ENCODE assay signal across 15 cellular contexts in the genomic region with DNA sequence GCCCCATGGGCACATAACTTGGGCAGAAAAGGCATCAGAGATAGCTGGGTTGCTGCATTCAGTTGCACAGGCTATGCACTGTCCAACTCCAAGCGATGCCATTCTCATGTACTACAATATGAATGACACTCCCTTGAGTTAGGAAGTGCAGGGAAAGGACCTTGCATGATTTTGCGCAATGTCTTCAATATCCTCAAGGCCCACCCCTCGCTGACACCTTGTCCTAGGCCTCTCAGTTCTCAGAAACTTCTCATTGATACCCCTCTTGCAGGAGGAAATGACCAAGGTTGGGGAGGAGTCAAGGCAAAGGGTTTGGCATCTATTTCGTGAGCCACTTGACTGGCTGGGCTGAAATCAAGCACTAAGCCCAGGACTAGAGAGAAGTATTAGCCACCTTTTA.
A peak's percentile ranks its signal among the peaks of the same experiment; 100 is the strongest.
DNase-seq lines count a peak whose midpoint lies in the region; ATAC-seq and TF ChIP-seq lines count a peak whose summit lies in the region.
"Had no signal": no experiment of that assay in that cellular context is flagged by ENCODE, and none has a peak within 500 bp of the region (broad histone marks: within the 10 kb centered on the region; RNA-seq: fewer than 3 reads in every experiment).

No MANE protein-coding gene starts in this region.

- H3K27me3 ChIP-seq in right atrium auricular region (no peaks in the 10 kb centered on the region), gastrocnemius medialis (no peaks in the 10 kb centered on the region)
- H3K27me3 ChIP-seq: BLaER1 treated with 17β-estradiol and CSF1 and Interleukin-3, amounts not matched to agents 10 nM and 100 nM; suprapubic skin had no signal

- peak in 1 of 2 donors; percentile 6 for ATAC-seq in gastrocnemius medialis
- no peak for ATAC-seq in HG03439 (IDR thresholded peaks at IDR 0.05; ENCODE audit: unreplicated experiment)
- ATAC-seq: HCT116 had no signal

- H3K36me3 ChIP-seq in right atrium auricular region (no peaks in the 10 kb centered on the region), gastrocnemius medialis (no peaks in the 10 kb centered on the region)
- H3K36me3 ChIP-seq: prostate gland, suprapubic skin had no signal

- H3K27ac ChIP-seq in VCaP (peak overlapping the region; percentile 59), right atrium auricular region (peak overlapping the region; percentile 71 to 83), gastrocnemius medialis (peak overlapping the region; percentile 84 to 94 (median 90))
- H3K27ac ChIP-seq: BLaER1 treated with 17β-estradiol and CSF1 and Interleukin-3, amounts not matched to agents 10 nM and 100 nM; suprapubic skin had no signal

- peaks cover 0 to 52% of the 10 kb centered on the region in 2 donors for H3K4me1 ChIP-seq in right atrium auricular region
- peaks cover 40 to 41% of the 10 kb centered on the region in 2 donors for H3K4me1 ChIP-seq in gastrocnemius medialis
- H3K4me1 ChIP-seq: prostate gland had no signal

- intact Hi-C loops in gastrocnemius medialis (cut with DNase I; ENCODE audit: low total_unique reads), result loop anchor here (1.0 kb wide), 2 partner anchors 13 to 46 kb away; no protein-coding TSS in a partner anchor

- peak; percentile 56 for DNase-seq in NB4 (ENCODE audit: low read depth)
- DNase-seq in right atrium auricular region (ENCODE audit: low spot score), result no peak
- DNase-seq in gastrocnemius medialis, result no peak
- no peak for DNase-seq in stimulated activated CD8-positive, alpha-beta memory T cell treated with anti-CD3 and anti-CD28 coated beads, Interleukin-4, amount 100 ng/mL, for 48 hours
- DNase-seq in NCI-H2107 treated with DMSO at 0.1 percent for 48 hours (lab: John Stamatoyannopoulos, UW; ENCODE audit: unreplicated experiment), result no peak
- DNase-seq: activated gamma-delta T cell treated with Interleukin-2 at 50 U/mL for 16 hours, DMS 273 treated with DMSO at 0.1 percent for 48 hours, naive B cell, NCI-H226 had no signal

- H3K9me3 ChIP-seq in right atrium auricular region (no peaks in the 10 kb centered on the region), gastrocnemius medialis (no peaks in the 10 kb centered on the region)
- H3K9me3 ChIP-seq: BLaER1 treated with 17β-estradiol and CSF1 and Interleukin-3, amounts not matched to agents 10 nM and 100 nM; prostate gland; suprapubic skin had no signal

- TF ChIP-seq POLR2A in NB4 (IDR thresholded peaks at IDR 0.05; ENCODE audit: extremely low read depth, insufficient read length) (no peak), gastrocnemius medialis (IDR thresholded peaks at IDR 0.05) (no peak)

- H3K4me3 ChIP-seq in NB4 (ENCODE audit: low read depth, low read length), result no peak overlapping the region
- no peak overlapping the region for H3K4me3 ChIP-seq in right atrium auricular region
- no peak overlapping the region for H3K4me3 ChIP-seq in gastrocnemius medialis
- H3K4me3 ChIP-seq: BLaER1 treated with 17β-estradiol and CSF1 and Interleukin-3, amounts not matched to agents 10 nM and 100 nM; prostate gland; suprapubic skin had no signal

- TF ChIP-seq CTCF in NB4 (IDR thresholded peaks at IDR 0.05; ENCODE audit: low read depth, low read length) (no peak), VCaP (conservative IDR thresholded peaks at IDR 0.05) (no peak), right atrium auricular region (IDR thresholded peaks at IDR 0.05) (no peak), gastrocnemius medialis (IDR thresholded peaks at IDR 0.05 in 4 of 5, conservative IDR thresholded peaks at IDR 0.05 in 1 of 5) (no peak)

- in situ Hi-C loops in gastrocnemius medialis (cut with MboI; ENCODE audit: low sequenced_read_pairs in 4 of 4), result no loop called here
